ENCODE assay signal across 9 cellular contexts in the genomic region with DNA sequence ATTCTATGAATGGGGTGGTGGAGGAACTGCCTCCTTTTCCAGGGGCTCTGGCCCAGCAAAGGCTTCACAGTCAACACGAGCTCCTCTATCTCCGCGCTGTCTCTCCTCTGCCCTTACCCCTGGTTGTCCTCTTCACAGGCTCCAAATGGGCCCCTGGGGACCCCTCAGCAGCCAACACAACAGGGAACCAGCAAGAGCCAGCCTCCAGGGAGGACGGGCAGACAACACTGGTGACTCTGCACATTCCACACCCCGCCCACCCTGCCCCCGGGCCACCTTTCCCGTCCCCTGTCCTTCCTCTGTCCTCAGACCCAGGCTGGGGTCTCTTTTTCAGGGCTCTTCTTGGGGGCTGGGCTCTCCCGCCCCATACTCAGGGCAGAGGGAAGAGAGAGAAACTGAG. TPM values are rescaled to one million over a fixed set of nuclear protein-coding genes. Genes with fewer than 3 reads are reported as not detected.
DNase-seq lines count a peak whose midpoint lies in the region; ATAC-seq, FAIRE-seq and TF ChIP-seq lines count a peak whose summit lies in the region.
"Had no signal": no experiment of that assay in that cellular context is flagged by ENCODE, and none has a peak within 500 bp of the region (broad histone marks: within the 10 kb centered on the region; RNA-seq: fewer than 3 reads in every experiment).

No MANE protein-coding gene starts in this region.

- H3K36me3 Mint-ChIP-seq in memory B cell, result no peaks in the 10 kb centered on the region

- RAD21 ChIA-PET in GM12878 (lab: Charles Lee; ENCODE audit: unreplicated experiment), result interaction anchor here (0.7 to 14.0 kb wide), 17 partner anchors 8 to 430 kb away, joined by 3 to 442 read pairs (median 4); partner anchors contain the start of gene ETV3

- TF ChIP-seq POLR2A in GM12878 (IDR thresholded peaks at IDR 0.05; ENCODE audit: low read depth, low read length) (no peak), GM18505 (IDR thresholded peaks at IDR 0.05; ENCODE audit: borderline replicate concordance, extremely low read depth, insufficient read depth, insufficient read length) (no peak)

- no peak for TF ChIP-seq RAD21 in GM12878 (IDR thresholded peaks at IDR 0.05; ENCODE audit: insufficient read depth, low read depth, low read length)

- TF ChIP-seq CTCF in AG04449 (IDR thresholded peaks at IDR 0.05; ENCODE audit: insufficient read depth, low read length, missing control alignments) (no peak), GM12878 (IDR thresholded peaks at IDR 0.05 in 2 of 3, conservative IDR thresholded peaks at IDR 0.05 in 1 of 3; ENCODE audit: control insufficient read depth in 2 of 3, extremely low read depth in 1 of 3, insufficient read depth in 1 of 3, low read depth in 3 of 3, low read length in 3 of 3) (no peak), GM10248 (IDR thresholded peaks at IDR 0.05; ENCODE audit: control extremely low read depth, extremely low read depth, low read depth, missing control alignments) (no peak)

- no TSS peak for BruUV-seq in GM12878 (replicated peaks; lab: Mats Ljungman, UMichigan)

- WGBS in GM12878 (ENCODE audit: insufficient coverage, insufficient replicate concordance, low lambda C conversion rate, missing lambda C conversion rate), result 8% methylated on average over 8 of the region's 8 CpGs

- H3K27ac Mint-ChIP-seq in memory B cell, result no peak overlapping the region

- no peaks in the 10 kb centered on the region for H3K9me3 ChIP-seq in GM12878 (replicated peaks; ENCODE audit: control insufficient read depth, insufficient read depth, low read length)

- peak overlapping the region; percentile 54; the same call in 1 of the 2 replicates for H3K4me2 ChIP-seq in GM12878 (ENCODE audit: control insufficient read depth, insufficient read depth)

- peaks cover 4% of the 10 kb centered on the region for H3K4me1 Mint-ChIP-seq in memory B cell

- H4K20me1 ChIP-seq in GM12878 (ENCODE audit: control insufficient read depth, insufficient read depth), result no peaks in the 10 kb centered on the region

- peaks cover 0 to 2% of the 10 kb centered on the region in 2 experiments; a peak in 2 of 4 replicates for H3K27me3 ChIP-seq in GM12878 (replicated peaks in 1 of 2; ENCODE audit: control insufficient read depth in 2 of 2, insufficient read depth in 2 of 2, low read length in 1 of 2)

- in situ Hi-C loops in GM12878 (cut with MboI), result no loop called here

- CTCF ChIA-PET in AG04449 (lab: Yijun Ruan, JAX) (interaction anchor here (0.7 to 9.4 kb wide), 34 partner anchors 9 to 350 kb away, joined by 3 to 478 read pairs (median 8); partner anchors contain the start of genes ETV3 and ETV3L), GM12878 (lab: Yijun Ruan, JAX) (interaction anchor here (0.7 to 18.4 kb wide), 28 partner anchors 8 to 340 kb away, joined by 3 to 715 read pairs (median 6); partner anchors contain the start of genes ETV3L and NTRK1), GM10248 (lab: Yijun Ruan, JAX) (interaction anchor here (0.7 to 14.4 kb wide), 34 partner anchors 9 to 968 kb away, joined by 3 to 567 read pairs (median 4); partner anchors contain the start of gene ETV3L)

- no peak overlapping the region for H2AFZ ChIP-seq in GM12878 (ENCODE audit: control insufficient read depth, low read depth, low read length)

- no peaks in the 10 kb centered on the region for H3K79me2 ChIP-seq in GM12878 (ENCODE audit: control insufficient read depth, insufficient read depth, low read length)

- DNase-seq in AG04449 (ENCODE audit: low read depth, low spot score) (no peak), GM12878 (ENCODE audit: low read depth, low spot score) (no peak), memory B cell (ENCODE audit: low spot score in 2 of 2) (no peak), GM10248 (ENCODE audit: extremely low spot score) (no peak), cerebellar nuclear complex (lab: John Stamatoyannopoulos, UW) (no peak)

- no peak overlapping the region for H3K9ac ChIP-seq in GM12878 (ENCODE audit: control insufficient read depth, insufficient read depth, low read length)

- TF ChIP-seq EP300 in GM12878 (IDR thresholded peaks at IDR 0.05; ENCODE audit: borderline replicate concordance in 1 of 2, control insufficient read depth in 1 of 2, low read depth in 2 of 2, low read length in 2 of 2), result no peak

- H3K4me3 ChIP-seq in AG04449 (ENCODE audit: low read depth, low read length) (peak overlapping the region; percentile 32; the same call in 1 of the 2 replicates), GM12878 (no peak overlapping the region)

- no peak overlapping the region for H3K27ac ChIP-seq in GM12878 (ENCODE audit: control insufficient read depth, insufficient read depth)

- no peak for FAIRE-seq in GM12878 (lab: Jason Lieb, UNC)

- no peaks in the 10 kb centered on the region for H3K9me3 Mint-ChIP-seq in memory B cell

- no peaks in the 10 kb centered on the region for H3K36me3 ChIP-seq in GM12878 (ENCODE audit: control insufficient read depth in 2 of 2, insufficient read depth in 2 of 2, low read length in 1 of 2)

- H3K4me3 Mint-ChIP-seq in memory B cell, result no peak overlapping the region

- H3K4me1 ChIP-seq in GM12878 (ENCODE audit: control insufficient read depth, insufficient read depth, low read length), result peaks cover 9% of the 10 kb centered on the region

- SMC1A ChIA-PET in GM12878 (lab: Charles Lee; ENCODE audit: uncharacterized antibody, unreplicated experiment), result interaction anchor here (0.6 to 14.0 kb wide), 16 partner anchors 9 to 266 kb away, joined by 3 to 383 read pairs (median 6); partner anchors contain the start of genes ETV3 and ETV3L

- peaks cover 22% of the 10 kb centered on the region for H3K27me3 Mint-ChIP-seq in memory B cell

- intact Hi-C loops in GM12878 (cut with micrococcal nuclease; ENCODE audit: unreplicated experiment), result loop anchor here (1.0 to 10.0 kb wide), 2 partner anchors 65 to 241 kb away; no protein-coding TSS in a partner anchor

- POLR2A ChIA-PET in AG04449 (lab: Yijun Ruan, JAX) (interaction anchor here (0.7 to 2.5 kb wide), 4 partner anchors 17 to 65 kb away, joined by 3 to 11 read pairs (median 5); no protein-coding TSS in a partner anchor), GM12878 (lab: Charles Lee) (interaction anchor here (1.1 to 1.8 kb wide), 5 partner anchors 14 to 68 kb away, joined by 3 to 5 read pairs (median 5); no protein-coding TSS in a partner anchor), GM10248 (lab: Yijun Ruan, JAX) (interaction anchor here (1.4 kb wide), 1 partner anchor 65 kb away, joined by 4 read pairs; no protein-coding TSS in a partner anchor)

- ATAC-seq in HG03342 (IDR thresholded peaks at IDR 0.05; ENCODE audit: unreplicated experiment) (peak; percentile 22), GM12878 (peak; percentile 43), memory B cell (ENCODE audit: low read depth) (peak; percentile 21), HG03521 (IDR thresholded peaks at IDR 0.05; ENCODE audit: unreplicated experiment) (no peak), GM18505 (IDR thresholded peaks at IDR 0.05; ENCODE audit: unreplicated experiment) (no peak)

TF ChIP-seq in GM12878, 131 proteins besides CTCF, POLR2A, EP300 and RAD21 (continues in another document):
- no peak for TF ChIP-seq ZNF384 (IDR thresholded peaks at IDR 0.05; ENCODE audit: borderline replicate concordance, low read depth, low read length)
- TF ChIP-seq SMARCA5 (IDR thresholded peaks at IDR 0.05), result no peak
- no peak for TF ChIP-seq MTA2 (IDR thresholded peaks at IDR 0.05; ENCODE audit: low read depth)
- no peak for TF ChIP-seq RBBP5 (conservative IDR thresholded peaks at IDR 0.05)

RNA-seq across cellular contexts. Expression of gene ETV3, which starts 17.5 kb away (rescaled TPM):
- total RNA-seq in GM12878 (2013; cell fraction: nucleolus; rRNA removed), result 47.0 and 52.6 TPM in 2 replicates
- total RNA-seq in GM12878 (2014; rRNA removed) (6.9 and 7.9 TPM in 2 replicates), GM12878 (2014; rRNA removed; fragmentation: Illumina TruSeq; extraction: Trizol) (9.4 and 9.6 TPM in 2 replicates), GM12878 (2021) (13.8 and 15.8 TPM in 2 replicates)
- polyA plus RNA-seq in GM12878 (2011; ENCODE audit: low read depth), result 4.2 TPM
- polyA plus RNA-seq in GM12878 (2011; rRNA removed) (10.6 and 10.7 TPM in 2 replicates), GM12878 (2014; fragmentation: Illumina TruSeq; extraction: Trizol) (8.2 and 8.6 TPM in 2 replicates), GM12878 (2014; fragmentation: Nextera tagmentation; extraction: Ambion mirVana) (1 to 10 TPM; 1.7 to 2.9 TPM), GM12878 (2014; rRNA removed) (6.1 and 6.4 TPM in 2 replicates), GM12878 (2016; fragmentation: Nextera tagmentation; extraction: Ambion mirVana) (1 to 10 TPM; 3.6 to 4.6 TPM)
- 5.7 and 6.2 TPM in 2 replicates for polyA plus RNA-seq in GM12878 (2011; cell fraction: cytosol; rRNA removed)
- polyA plus RNA-seq in GM12878 (2011; cell fraction: nucleus; rRNA removed), result 10.2 and 11.6 TPM in 2 replicates
- polyA plus RNA-seq in GM12878 (2012), result 6.7 and 7.3 TPM in 2 replicates
- polyA minus RNA-seq in GM12878 (2011; rRNA and poly(A)+ RNA removed), result 22.7 and 23.6 TPM in 2 replicates
- 6.9 and 10.4 TPM in 2 replicates for polyA minus RNA-seq in GM12878 (2011; cell fraction: cytosol; rRNA and poly(A)+ RNA removed)
- 15.6 and 26.3 TPM in 2 replicates for polyA minus RNA-seq in GM12878 (2011; cell fraction: nucleus; rRNA and poly(A)+ RNA removed)

RNA-seq across cellular contexts. Expression of gene ETV3L, which starts 56.0 kb away (rescaled TPM):
- total RNA-seq in GM12878 (2013; cell fraction: nucleolus; rRNA removed), result 0.25 and 0.39 TPM in 2 replicates
- total RNA-seq in GM12878 (2014; rRNA removed), result 0.28 and 0.33 TPM in 2 replicates
- total RNA-seq in GM12878 (2014; rRNA removed; fragmentation: Illumina TruSeq; extraction: Trizol), result 0.31 and 0.32 TPM in 2 replicates
- 0.96 and 1.3 TPM in 2 replicates for total RNA-seq in GM12878 (2021)
- 0.33 TPM for polyA plus RNA-seq in GM12878 (2011; ENCODE audit: low read depth)
- 0.20 and 0.26 TPM in 2 replicates for polyA plus RNA-seq in GM12878 (2011; rRNA removed)
- 0.18 and 0.24 TPM in 2 replicates for polyA plus RNA-seq in GM12878 (2011; cell fraction: cytosol; rRNA removed)
- polyA plus RNA-seq in GM12878 (2011; cell fraction: nucleus; rRNA removed), result 0.15 and 0.18 TPM in 2 replicates
- polyA plus RNA-seq in GM12878 (2012), result 0.60 and 1.1 TPM in 2 replicates
- 0.57 and 0.86 TPM in 2 replicates for polyA plus RNA-seq in GM12878 (2014; fragmentation: Illumina TruSeq; extraction: Trizol)
- under 1 TPM; 0.03 to 0.04 TPM for polyA plus RNA-seq in GM12878 (2014; fragmentation: Nextera tagmentation; extraction: Ambion mirVana)
- polyA plus RNA-seq in GM12878 (2014; rRNA removed), result 0.69 and 0.88 TPM in 2 replicates
- polyA plus RNA-seq in GM12878 (2016; fragmentation: Nextera tagmentation; extraction: Ambion mirVana), result 1 to 10 TPM in 1 of 2 experiments, under 1 TPM in 1; 0.88 to 1.2 TPM
- polyA minus RNA-seq in GM12878 (2011; rRNA and poly(A)+ RNA removed), result 0.21 and 0.37 TPM in 2 replicates
- polyA minus RNA-seq in GM12878 (2011; cell fraction: cytosol; rRNA and poly(A)+ RNA removed), result not detected in 2 replicates
- polyA minus RNA-seq in GM12878 (2011; cell fraction: nucleus; rRNA and poly(A)+ RNA removed), result 0.38 TPM in 1 of 2 replicates, not detected in the other
- total RNA-seq: T-helper 2 cell treated with Interferon-gamma antibody and Interleukin-4, amounts not matched to agents 100 ng/mL and 5 ng/mL, for 36 hours had no signal

Comparison
In these comparisons a context has a peak if more than half of its experiments do, and no peak if none do; other contexts are left out.
1. ATAC-seq: peak in HG03342 (single experiment), GM12878 (single experiment) and memory B cell (single experiment); none in HG03521 (single experiment) and GM18505 (single experiment).